Comparison of ENCODE assay signal across 8 cellular contexts in genomic region chr2:15591692-15592463, GRCh38. TPM values are rescaled to one million over a fixed set of nuclear protein-coding genes. Genes with fewer than 3 reads are reported as not detected.
A peak's percentile ranks its signal among the peaks of the same experiment; 100 is the strongest.
DNase-seq lines count a peak whose midpoint lies in the region; ATAC-seq and TF ChIP-seq lines count a peak whose summit lies in the region.

Gene DDX1 (plus strand): TSS chr2:15591868. CDS start chr2:15591934, 66 bp downstream.

- TF ChIP-seq CTCF in epithelial cell of proximal tubule (conservative IDR thresholded peaks at IDR 0.05; ENCODE audit: low read depth, low read length): no peak

- DNase-seq in DMS 273 treated with DMSO at 0.1 percent for 48 hours (lab: John Stamatoyannopoulos, UW): peak; percentile 69
- peak; percentile 93 for DNase-seq in OCI-M1 (lab: John Stamatoyannopoulos, UW)
- DNase-seq in activated T-cell treated with anti-CD3 and anti-CD28 coated beads, Interleukin-2, amount 50 U/mL, for 1 hour: peak; percentile 91
- no peak for DNase-seq in epithelial cell of proximal tubule (ENCODE audit: low read depth)
- DNase-seq in stimulated activated CD8-positive, alpha-beta memory T cell treated with anti-CD3 and anti-CD28 coated beads, Interleukin-4, amount 100 ng/mL, for 48 hours: peak; percentile 92

- H3K9me3 ChIP-seq in HUES64 (ENCODE audit: insufficient read depth, low read depth, low read length) (no peaks in the 10 kb centered on the region), mucosa of stomach (ENCODE audit: control insufficient read depth, low read length) (no peaks in the 10 kb centered on the region)

- H3K27me3 ChIP-seq in HUES64 (ENCODE audit: insufficient read depth, low read length) (no peaks in the 10 kb centered on the region), mucosa of stomach (ENCODE audit: control insufficient read depth, insufficient read depth, low read length) (no peaks in the 10 kb centered on the region)

- peak; percentile 94 for ATAC-seq in GM21515 (IDR thresholded peaks at IDR 0.05; ENCODE audit: unreplicated experiment)

- H3K4me1 ChIP-seq in HUES64 (ENCODE audit: insufficient read depth, low read length) (0 out of 2 replicates have a peak, but pooled peaks cover 2% of the 10 kb centered on the region), mucosa of stomach (ENCODE audit: control insufficient read depth, insufficient read depth, low read length) (peaks cover 14% of the 10 kb centered on the region)

- peak within 1 kb of the TSS; percentile 91 for H3K27ac ChIP-seq in HUES64 (ENCODE audit: low read depth, low read length)

- peak within 1 kb of the TSS; percentile 95 for H3K9ac ChIP-seq in HUES64 (ENCODE audit: low read depth, low read length)
- peak within 1 kb of the TSS; percentile 90 for H3K9ac ChIP-seq in mucosa of stomach (ENCODE audit: low read length)

- peaks cover 24% of the 10 kb centered on the region for H3K36me3 ChIP-seq in HUES64 (ENCODE audit: insufficient read depth, low read length)
- H3K36me3 ChIP-seq in mucosa of stomach (ENCODE audit: control insufficient read depth, insufficient read depth, low read length): no peaks in the 10 kb centered on the region

- H3K4me3 ChIP-seq in HUES64 (ENCODE audit: low read length): peak within 1 kb of the TSS; percentile 94
- H3K4me3 ChIP-seq in epithelial cell of proximal tubule (ENCODE audit: low read depth, low read length): peak within 1 kb of the TSS; percentile 69
- peak within 1 kb of the TSS; percentile 89 for H3K4me3 ChIP-seq in mucosa of stomach (ENCODE audit: low read length)

- WGBS in HUES64: under 1% methylated on average over 68 of the region's 68 CpGs

RNA-seq across cellular contexts. Expression of gene DDX1, which starts in this region (rescaled TPM):
- polyA plus RNA-seq in HUES64 (2013, experiment 1 of 2): 130 TPM
- 124 TPM for polyA plus RNA-seq in HUES64 (2013, experiment 2 of 2)
- 70.2 and 77.0 TPM in 2 replicates for total RNA-seq in epithelial cell of proximal tubule
